Comparison of ENCODE assay signal across 24 cellular contexts in the genomic region with DNA sequence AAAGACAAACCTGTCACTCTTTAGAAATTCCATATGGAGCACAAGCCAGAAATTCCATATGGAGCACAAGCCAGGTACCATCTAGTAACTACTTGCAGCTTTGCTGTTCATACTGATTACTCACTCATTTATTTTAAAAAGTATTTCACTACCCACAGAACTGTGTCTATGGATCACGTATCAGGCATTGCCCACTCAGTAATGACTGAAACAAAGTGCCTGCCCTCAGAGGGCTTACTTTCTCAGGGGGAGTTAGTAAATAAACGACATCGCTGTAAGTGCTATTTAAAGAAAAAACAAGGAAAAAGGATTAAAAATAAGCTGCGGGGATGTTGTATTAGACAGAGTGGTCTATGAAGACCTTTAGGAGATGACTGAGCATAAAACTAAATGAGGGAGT.
DNase-seq lines count a peak whose midpoint lies in the region; ATAC-seq, FAIRE-seq and TF ChIP-seq lines count a peak whose summit lies in the region.
"Had no signal": no experiment of that assay in that cellular context is flagged by ENCODE, and none has a peak within 500 bp of the region (broad histone marks: within the 10 kb centered on the region; RNA-seq: fewer than 3 reads in every experiment).

No MANE protein-coding gene starts in this region.

- no peak for TF ChIP-seq EP300 in K562 (IDR thresholded peaks at IDR 0.05; ENCODE audit: low read length)

- H2AFZ ChIP-seq in K562 (ENCODE audit: low read depth, low read length) = no peak overlapping the region

- no peaks in the 10 kb centered on the region for H4K20me1 ChIP-seq in K562 (replicated peaks; ENCODE audit: control insufficient read depth, insufficient read depth, low read length)
- H4K20me1 ChIP-seq: BLaER1 had no signal

- no peak for TF ChIP-seq POLR2A in K562 (conservative IDR thresholded peaks at IDR 0.05)

- no peaks in the 10 kb centered on the region for H3K9me3 Mint-ChIP-seq in CD4-positive, CD25-positive, alpha-beta regulatory T cell
- H3K9me3 Mint-ChIP-seq in IgD-negative memory B cell (no peaks in the 10 kb centered on the region), memory B cell (no peaks in the 10 kb centered on the region)
- H3K9me3 Mint-ChIP-seq: CD4-positive, alpha-beta T cell; CD8-positive, alpha-beta T cell had no signal

- H3K36me3 Mint-ChIP-seq in CD4-positive, CD25-positive, alpha-beta regulatory T cell = peaks cover 47% of the 10 kb centered on the region
- H3K36me3 Mint-ChIP-seq in IgD-negative memory B cell = peaks cover 12% of the 10 kb centered on the region
- peaks cover 41% of the 10 kb centered on the region for H3K36me3 Mint-ChIP-seq in memory B cell

- no peak for TF ChIP-seq RAD21 in K562 (CRISPR knock-in tag; conservative IDR thresholded peaks at IDR 0.05 in 1 of 2, IDR thresholded peaks at IDR 0.05 in 1 of 2)

- DNase-seq in CD4-positive, CD25-positive, alpha-beta regulatory T cell = no peak
- DNase-seq in K562 (ENCODE audit: extremely low read depth in 1 of 4, low spot score in 3 of 4) = no peak
- no peak for DNase-seq in memory B cell (ENCODE audit: low spot score in 2 of 2)
- DNase-seq in MG63 = no peak
- no peak for DNase-seq in EL
- no peak for DNase-seq in effector CD4-positive, alpha-beta T cell
- no peak for DNase-seq in HTR-8/SVneo (ENCODE audit: insufficient read length, low spot score)
- DNase-seq: 8988T; ACHN; BE2C; C1 segment of cervical spinal cord; Caco-2; Calu3; CD4-positive, alpha-beta T cell; CD8-positive, alpha-beta T cell; DMS79 treated with DMSO at 0.1 percent for 48 hours; GDM1 had no signal

- H3K27ac Mint-ChIP-seq in CD4-positive, CD25-positive, alpha-beta regulatory T cell = peak overlapping the region in 2 of 3 donors; percentile 3 to 53
- H3K27ac Mint-ChIP-seq in IgD-negative memory B cell (peak overlapping the region; percentile 1 to 25 (median 15)), memory B cell (peak overlapping the region; percentile 3)
- H3K27ac Mint-ChIP-seq: CD4-positive, alpha-beta T cell; CD8-positive, alpha-beta T cell had no signal

- CTCF ChIA-PET in K562 (lab: Yijun Ruan, JAX; ENCODE audit: low intra/inter-chr PET ratio) = no interaction called here

- no peak overlapping the region for H3K4me2 ChIP-seq in K562 (ENCODE audit: insufficient read depth, low read length)
- H3K4me2 ChIP-seq: BLaER1 had no signal

- no peak overlapping the region for H3K27ac ChIP-seq in CD4-positive, CD25-positive, alpha-beta regulatory T cell (ENCODE audit: insufficient read depth, low read length, poor library complexity, severe bottlenecking)
- no peak overlapping the region for H3K27ac ChIP-seq in K562 (ENCODE audit: extremely low read depth, low read depth, low read length)
- H3K27ac ChIP-seq: BLaER1 had no signal

- H3K27me3 Mint-ChIP-seq in CD4-positive, CD25-positive, alpha-beta regulatory T cell = no peaks in the 10 kb centered on the region
- H3K27me3 Mint-ChIP-seq in IgD-negative memory B cell (no peaks in the 10 kb centered on the region), memory B cell (no peaks in the 10 kb centered on the region)
- H3K27me3 Mint-ChIP-seq: CD4-positive, alpha-beta T cell had no signal

- WGBS in K562 (ENCODE audit: insufficient coverage, low coverage, missing lambda C conversion rate) = 90% methylated on average over 4 of the region's 4 CpGs

- intact Hi-C loops in K562 (cut with micrococcal nuclease) = no loop called here

- no peak overlapping the region for H3K4me3 ChIP-seq in CD4-positive, CD25-positive, alpha-beta regulatory T cell (ENCODE audit: low read depth, low read length)
- H3K4me3 ChIP-seq in K562 = no peak overlapping the region
- no peak overlapping the region for H3K4me3 ChIP-seq in MG63
- H3K4me3 ChIP-seq: BLaER1, GM12878 had no signal

- no peak overlapping the region for H3K9ac ChIP-seq in K562 (ENCODE audit: insufficient read depth in 1 of 2, low read depth in 2 of 2, low read length in 2 of 2)
- H3K9ac ChIP-seq: BLaER1 had no signal

- no peaks in the 10 kb centered on the region for H3K27me3 ChIP-seq in CD4-positive, CD25-positive, alpha-beta regulatory T cell (ENCODE audit: control insufficient read depth, insufficient read depth, low read length)
- no peaks in the 10 kb centered on the region for H3K27me3 ChIP-seq in K562 (ENCODE audit: control insufficient read depth in 2 of 2, insufficient read depth in 2 of 2, low read length in 2 of 2)
- H3K27me3 ChIP-seq in MG63 = no peaks in the 10 kb centered on the region
- H3K27me3 ChIP-seq: BE2C, BLaER1 had no signal

- peaks cover 79% of the 10 kb centered on the region for H3K36me3 ChIP-seq in CD4-positive, CD25-positive, alpha-beta regulatory T cell (ENCODE audit: control insufficient read depth, insufficient read depth, low read length)
- H3K36me3 ChIP-seq in K562 (ENCODE audit: control insufficient read depth, insufficient read depth, low read length) (peaks cover 82% of the 10 kb centered on the region), MG63 (peaks cover 11% of the 10 kb centered on the region)

- H3K4me1 Mint-ChIP-seq in CD4-positive, CD25-positive, alpha-beta regulatory T cell = peaks cover 0 to 9% (median 2%) of the 10 kb centered on the region in 4 donors
- H3K4me1 Mint-ChIP-seq in IgD-negative memory B cell (peaks cover 0 to 3% (median 2%) of the 10 kb centered on the region in 3 donors), memory B cell (no peaks in the 10 kb centered on the region)
- H3K4me1 Mint-ChIP-seq: CD14-positive monocyte had no signal

- no peaks in the 10 kb centered on the region for H3K9me3 ChIP-seq in CD4-positive, CD25-positive, alpha-beta regulatory T cell (ENCODE audit: control insufficient read depth in 2 of 2, low read length in 2 of 2)
- H3K9me3 ChIP-seq in K562 (replicated peaks; ENCODE audit: control insufficient read depth, insufficient read depth, low read depth, low read length) = no peaks in the 10 kb centered on the region
- H3K9me3 ChIP-seq in MG63 = no peaks in the 10 kb centered on the region
- H3K9me3 ChIP-seq: BE2C, BLaER1, Caco-2 had no signal

- in situ Hi-C loops in K562 (cut with MboI) = no loop called here

- no peaks in the 10 kb centered on the region for H3K4me1 ChIP-seq in CD4-positive, CD25-positive, alpha-beta regulatory T cell (ENCODE audit: control insufficient read depth, insufficient read depth, low read length, poor library complexity, severe bottlenecking)
- H3K4me1 ChIP-seq in K562 (replicated peaks in 1 of 2; ENCODE audit: control insufficient read depth in 2 of 2, insufficient read depth in 2 of 2, low read length in 2 of 2) = no peaks in the 10 kb centered on the region
- H3K4me1 ChIP-seq: BE2C, Caco-2 had no signal

- no peaks in the 10 kb centered on the region for H3K9me1 ChIP-seq in K562 (ENCODE audit: control insufficient read depth, insufficient read depth, low read length)

- TF ChIP-seq CTCF in K562 (IDR thresholded peaks at IDR 0.05 in 2 of 3, conservative IDR thresholded peaks at IDR 0.05 in 1 of 3; ENCODE audit: insufficient read depth in 2 of 3, low read depth in 1 of 3, low read length in 3 of 3) = no peak

- POLR2A ChIA-PET in K562 (lab: Yijun Ruan, JAX) = no interaction called here

- no peaks in the 10 kb centered on the region for H3K79me2 ChIP-seq in K562 (ENCODE audit: control insufficient read depth, insufficient read depth, low read length)

- no peak for ATAC-seq in CD4-positive, CD25-positive, alpha-beta regulatory T cell (ENCODE audit: low read depth in 2 of 2)
- ATAC-seq in K562 = no peak
- ATAC-seq in memory B cell (ENCODE audit: low read depth) = no peak
- ATAC-seq: CD8-positive, alpha-beta T cell; GM12878 had no signal

- BruUV-seq in K562 (replicated peaks; lab: Mats Ljungman, UMichigan) = no TSS peak

- FAIRE-seq in K562 (lab: Jason Lieb, UNC) (no peak), HTR-8/SVneo (lab: Jason Lieb, UNC) (no peak)
- FAIRE-seq: D721Med, GM12878, GM12892, GM18507 had no signal

- H3K4me3 Mint-ChIP-seq in CD4-positive, CD25-positive, alpha-beta regulatory T cell = no peak overlapping the region
- H3K4me3 Mint-ChIP-seq in IgD-negative memory B cell (no peak overlapping the region), memory B cell (no peak overlapping the region)
- H3K4me3 Mint-ChIP-seq: CD14-positive monocyte; CD4-positive, alpha-beta T cell; CD8-positive, alpha-beta T cell had no signal

TF ChIP-seq in K562, 482 proteins besides CTCF, POLR2A, EP300 and RAD21:
- TF ChIP-seq SMARCE1 (IDR thresholded peaks at IDR 0.05) (no peak), NR4A1 (CRISPR knock-in tag; IDR thresholded peaks at IDR 0.05) (no peak), NR4A1 (tag; IDR thresholded peaks at IDR 0.05) (no peak), ZNF316 (IDR thresholded peaks at IDR 0.05) (peak; percentile 72), MBD2 (IDR thresholded peaks at IDR 0.05; ENCODE audit: borderline replicate concordance, low read depth) (no peak), SMARCB1 (IDR thresholded peaks at IDR 0.05; ENCODE audit: insufficient read length, low read depth) (no peak), TRIM24 (IDR thresholded peaks at IDR 0.05) (0 out of 4 replicates have a peak, but pooled peaks of 1 of the 2 experiments have one; percentile 29), MIER1 (IDR thresholded peaks at IDR 0.05; ENCODE audit: low read depth) (no peak), RAD51 (IDR thresholded peaks at IDR 0.05; ENCODE audit: borderline replicate concordance, low read depth) (no peak), TRIM28 (IDR thresholded peaks at IDR 0.05) (peak; percentile 55; the same call in 1 of the 2 replicates)
- TF ChIP-seq, protein P1, sequence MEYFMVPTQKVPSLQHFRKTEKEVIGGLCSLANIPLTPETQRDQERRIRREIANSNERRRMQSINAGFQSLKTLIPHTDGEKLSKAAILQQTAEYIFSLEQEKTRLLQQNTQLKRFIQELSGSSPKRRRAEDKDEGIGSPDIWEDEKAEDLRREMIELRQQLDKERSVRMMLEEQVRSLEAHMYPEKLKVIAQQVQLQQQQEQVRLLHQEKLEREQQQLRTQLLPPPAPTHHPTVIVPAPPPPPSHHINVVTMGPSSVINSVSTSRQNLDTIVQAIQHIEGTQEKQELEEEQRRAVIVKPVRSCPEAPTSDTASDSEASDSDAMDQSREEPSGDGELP (CRISPR knock-in tag; IDR thresholded peaks at IDR 0.05; ENCODE audit: borderline replicate concordance) = no peak
